Comparison of ENCODE assay signal across 25 cellular contexts in the genomic region with DNA sequence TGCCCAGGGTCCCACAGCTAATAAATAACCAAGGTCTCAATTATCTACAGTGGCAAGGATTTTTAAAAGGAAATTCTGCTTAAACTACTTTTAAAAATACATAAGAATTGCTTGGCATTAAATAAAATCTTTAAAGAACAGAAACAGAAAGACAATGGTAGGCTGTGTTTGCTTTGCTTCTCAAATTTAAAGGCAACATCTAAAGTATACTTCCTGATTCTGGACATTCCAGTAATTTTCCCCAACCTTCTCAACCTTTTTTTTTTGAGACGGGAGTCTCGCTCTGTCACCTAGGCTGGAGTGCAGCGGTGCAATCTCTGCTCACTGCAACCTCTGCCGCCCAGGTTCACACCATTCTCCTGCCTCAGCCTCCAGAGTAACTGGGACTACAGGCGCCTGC. TPM values are rescaled to one million over a fixed set of nuclear protein-coding genes. Genes with fewer than 3 reads are reported as not detected.
"Had no signal": no experiment of that assay in that cellular context is flagged by ENCODE, and none has a peak within 500 bp of the region (broad histone marks: within the 10 kb centered on the region; RNA-seq: fewer than 3 reads in every experiment).

No MANE protein-coding gene starts in this region.

- H3K9me3 ChIP-seq: gastrocnemius medialis, heart right ventricle, ovary, right atrium auricular region, suprapubic skin, thyroid gland, upper lobe of left lung, uterus had no signal

- H3K27me3 Mint-ChIP-seq: naive thymus-derived CD4-positive, alpha-beta T cell had no signal

- DNase-seq: cortex of kidney; dorsolateral prefrontal cortex; effector CD8-positive, alpha-beta T cell; gastrocnemius medialis; heart right ventricle; kidney; left cardiac atrium; left ventricle myocardium superior; mesenchymal stem cell; naive thymus-derived CD4-positive, alpha-beta T cell; ovary; small intestine; stimulated activated CD4-positive, alpha-beta T cell treated with anti-CD3 and anti-CD28 coated beads, Interleukin-12 subunit alpha, Interleukin-12 subunit beta, amount 100 ng/mL, for 4 hours; stimulated activated CD4-positive, alpha-beta T cell treated with anti-CD3 and anti-CD28 coated beads, Interleukin-2, amount 100 ng/mL, for 48 hours; stimulated activated naive CD4-positive, alpha-beta T cell treated with Interleukin-2 at 50 U/mL for 16 hours; upper lobe of left lung; uterus had no signal

- H3K36me3 ChIP-seq: gastrocnemius medialis, ovary, right atrium auricular region, suprapubic skin, thyroid gland, upper lobe of left lung, uterus had no signal

- H3K27ac ChIP-seq: dorsolateral prefrontal cortex, gastrocnemius medialis, heart right ventricle, ovary, right atrium auricular region, suprapubic skin, thyroid gland, upper lobe of left lung, uterus had no signal

- H3K27me3 ChIP-seq: dorsolateral prefrontal cortex, gastrocnemius medialis, heart right ventricle, ovary, right atrium auricular region, suprapubic skin, thyroid gland, upper lobe of left lung, uterus had no signal

- ATAC-seq: esophagus mucosa; gastrocnemius medialis; heart right ventricle; left cardiac atrium; left ventricle myocardium superior; naive thymus-derived CD4-positive, alpha-beta T cell had no signal

- H3K4me3 ChIP-seq: dorsolateral prefrontal cortex, gastrocnemius medialis, heart right ventricle, lung, ovary, right atrium auricular region, suprapubic skin, thyroid gland, upper lobe of left lung, uterus had no signal

- H3K4me1 ChIP-seq: uterus had no signal

RNA-seq across cellular contexts. Expression of a gene that starts 11.8 kb away (rescaled TPM):
- total RNA-seq: fibroblast of lung; left cardiac atrium; left ventricle myocardium superior; naive thymus-derived CD4-positive, alpha-beta T cell; neural crest cell; posterior vena cava had no signal
- polyA plus RNA-seq: fibroblast of lung; naive thymus-derived CD4-positive, alpha-beta T cell had no signal
